Comparison of ENCODE assay signal across 8 cellular contexts in genomic region chr20:45909817-45910669, GRCh38. TPM values are rescaled to one million over a fixed set of nuclear protein-coding genes. Genes with fewer than 3 reads are reported as not detected.
DNase-seq lines count a peak whose midpoint lies in the region; ATAC-seq, FAIRE-seq and TF ChIP-seq lines count a peak whose summit lies in the region.

No MANE protein-coding gene starts in this region.

- peak overlapping the region; percentile 61 for H2BK15ac ChIP-seq in mesenchymal stem cell (ENCODE audit: low read depth, poor library complexity, severe bottlenecking)

- peak overlapping the region; percentile 63 for H3K27ac Mint-ChIP-seq in activated naive CD8-positive, alpha-beta T cell treated with anti-CD3 and anti-CD28 coated beads, Interleukin-2, amount 50 U/mL, for 24 hours

- H3K9me3 ChIP-seq in HepG2 (ENCODE audit: low read length) (no peaks in the 10 kb centered on the region), right lobe of liver (no peaks in the 10 kb centered on the region), mesenchymal stem cell (ENCODE audit: control insufficient read depth, low read length) (no peaks in the 10 kb centered on the region), uterus (no peaks in the 10 kb centered on the region)

- H4K8ac ChIP-seq in mesenchymal stem cell (ENCODE audit: low read length) = no peak overlapping the region

- H3K36me3 ChIP-seq in HepG2 (replicated peaks in 1 of 2; ENCODE audit: control insufficient read depth in 1 of 2, insufficient read depth in 2 of 2, low read length in 2 of 2) = no peaks in the 10 kb centered on the region
- H3K36me3 ChIP-seq in right lobe of liver = no peaks in the 10 kb centered on the region
- peaks cover 29 to 30% of the 10 kb centered on the region in 2 experiments for H3K36me3 ChIP-seq in mesenchymal stem cell (ENCODE audit: control insufficient read depth in 1 of 2, insufficient read depth in 2 of 2, low read depth in 1 of 2, low read length in 2 of 2)
- no peaks in the 10 kb centered on the region for H3K36me3 ChIP-seq in uterus

- H3K9ac ChIP-seq in HepG2 (ENCODE audit: insufficient read depth, low read depth, low read length) (peak overlapping the region; percentile 64), mesenchymal stem cell (ENCODE audit: low read length) (no peak overlapping the region)

- no peak overlapping the region for H3K18ac ChIP-seq in mesenchymal stem cell (ENCODE audit: low read depth in 1 of 2, low read length in 2 of 2)

- no peak overlapping the region for H2BK12ac ChIP-seq in mesenchymal stem cell (ENCODE audit: low read length in 2 of 2)

- peak; percentile 16 for ATAC-seq in HepG2
- ATAC-seq in right lobe of liver = no peak
- ATAC-seq in activated naive CD8-positive, alpha-beta T cell treated with anti-CD3 and anti-CD28 coated beads, Interleukin-2, amount 50 U/mL, for 24 hours = no peak

- H3K4ac ChIP-seq in mesenchymal stem cell (ENCODE audit: low read depth in 1 of 2, low read length in 2 of 2) = no peak overlapping the region

- peaks cover 22% of the 10 kb centered on the region for H3K4me1 Mint-ChIP-seq in activated naive CD8-positive, alpha-beta T cell treated with anti-CD3 and anti-CD28 coated beads, Interleukin-2, amount 50 U/mL, for 24 hours

- intact Hi-C loops in HepG2 (cut with micrococcal nuclease; ENCODE audit: unreplicated experiment) (loop anchor here (2.0 kb wide), 1 partner anchor 15 kb away; no protein-coding TSS in a partner anchor), right lobe of liver (cut with DNase I) (no loop called here), uterus (cut with DNase I; ENCODE audit: low total_unique reads) (no loop called here)

- CTCF ChIA-PET in HepG2 (lab: Yijun Ruan, JAX; ENCODE audit: low intra/inter-chr PET ratio, low total read pairs) = no interaction called here

- H3K36me3 Mint-ChIP-seq in activated naive CD8-positive, alpha-beta T cell treated with anti-CD3 and anti-CD28 coated beads, Interleukin-2, amount 50 U/mL, for 24 hours (ENCODE audit: low read depth) = no peaks in the 10 kb centered on the region

- H3K4me3 Mint-ChIP-seq in activated naive CD8-positive, alpha-beta T cell treated with anti-CD3 and anti-CD28 coated beads, Interleukin-2, amount 50 U/mL, for 24 hours = peak overlapping the region; percentile 83

- H3K4me3 ChIP-seq in HepG2 (replicated peaks in 1 of 3; ENCODE audit: insufficient read depth in 1 of 3, low read depth in 2 of 3, low read length in 3 of 3) (peak overlapping the region; percentile 40 to 71 (median 49)), right lobe of liver (no peak overlapping the region), mesenchymal stem cell (ENCODE audit: insufficient read depth in 1 of 2, low read depth in 1 of 2, low read length in 2 of 2) (peak overlapping the region in 1 of 2 experiments; percentile 56), uterus (peak overlapping the region in 1 of 2 donors; percentile 20)

- H3K9me3 Mint-ChIP-seq in activated naive CD8-positive, alpha-beta T cell treated with anti-CD3 and anti-CD28 coated beads, Interleukin-2, amount 50 U/mL, for 24 hours = no peaks in the 10 kb centered on the region

- TF ChIP-seq POLR2A in HepG2 (IDR thresholded peaks at IDR 0.05; ENCODE audit: insufficient read depth in 1 of 2, low read depth in 2 of 2, low read length in 2 of 2) (no peak), right lobe of liver (IDR thresholded peaks at IDR 0.05) (no peak), uterus (IDR thresholded peaks at IDR 0.05) (no peak)

- 34% methylated on average over 22 of the region's 22 CpGs for WGBS in HepG2 (ENCODE audit: low lambda C conversion rate)
- 63% methylated on average over 12 of the region's 22 CpGs for WGBS in right lobe of liver (ENCODE audit: insufficient coverage, low coverage, low lambda C conversion rate, missing lambda C conversion rate)
- WGBS in mesenchymal stem cell = 92% methylated on average over 21 of the region's 22 CpGs

- POLR2A ChIA-PET in HepG2 (lab: Yijun Ruan, JAX) = interaction anchor here (0.7 to 8.8 kb wide), 16 partner anchors 10 to 76 kb away, joined by 3 to 164 read pairs (median 11); partner anchors contain the start of genes ACOT8, CTSA, NEURL2 and PCIF1

- TSS peak; percentile 76 for BruUV-seq in HepG2 (replicated peaks; lab: Mats Ljungman, UMichigan)

- H3K27me3 Mint-ChIP-seq in activated naive CD8-positive, alpha-beta T cell treated with anti-CD3 and anti-CD28 coated beads, Interleukin-2, amount 50 U/mL, for 24 hours = peaks cover 7% of the 10 kb centered on the region

- no peak overlapping the region for H2BK120ac ChIP-seq in mesenchymal stem cell (ENCODE audit: low read depth, low read length)

- peaks cover 11% of the 10 kb centered on the region for H3K79me1 ChIP-seq in mesenchymal stem cell (replicated peaks; ENCODE audit: low read length, poor library complexity, severe bottlenecking)

- DNase-seq in HepG2 (ENCODE audit: low spot score) (no peak), right lobe of liver (no peak), mesenchymal stem cell (no peak), uterus (peak in 1 of 2 donors; percentile 38), NCI-H510A treated with DMSO at 0.1 percent for 48 hours (lab: John Stamatoyannopoulos, UW) (no peak), NCI-H187 treated with DMSO at 0.1 percent for 48 hours (lab: John Stamatoyannopoulos, UW) (no peak)
- no peak for DNase-seq in activated naive CD8-positive, alpha-beta T cell treated with anti-CD3 and anti-CD28 coated beads, Interleukin-2, amount 50 U/mL, for 24 hours
- no peak for DNase-seq in stimulated activated CD4-positive, alpha-beta T cell treated with anti-CD3 and anti-CD28 coated beads, Interleukin-2, amount 100 ng/mL, for 48 hours

- no peak overlapping the region for H2BK5ac ChIP-seq in mesenchymal stem cell (ENCODE audit: low read depth, low read length, poor library complexity, severe bottlenecking)

- peaks cover 64% of the 10 kb centered on the region for H3K4me1 ChIP-seq in HepG2 (ENCODE audit: insufficient read depth, low read length)
- peaks cover 0 to 2% (median 0%) of the 10 kb centered on the region in 4 donors for H3K4me1 ChIP-seq in right lobe of liver
- H3K4me1 ChIP-seq in mesenchymal stem cell (ENCODE audit: control insufficient read depth, insufficient read depth, low read depth, low read length) = peaks cover 20% of the 10 kb centered on the region
- H3K4me1 ChIP-seq in uterus = no peaks in the 10 kb centered on the region

- peak; percentile 90 for FAIRE-seq in HepG2 (lab: Jason Lieb, UNC)

- H4K91ac ChIP-seq in mesenchymal stem cell (ENCODE audit: low read length) = no peak overlapping the region

- no peaks in the 10 kb centered on the region for H3K79me2 ChIP-seq in HepG2 (ENCODE audit: insufficient read depth, low read length)

- no peak for TF ChIP-seq CTCF in HepG2 (CRISPR knock-in tag; IDR thresholded peaks at IDR 0.05)
- no peak for TF ChIP-seq CTCF in right lobe of liver (IDR thresholded peaks at IDR 0.05)
- no peak for TF ChIP-seq CTCF in uterus (IDR thresholded peaks at IDR 0.05)

- TF ChIP-seq EP300 in HepG2 (IDR thresholded peaks at IDR 0.05; ENCODE audit: low read depth in 2 of 2, low read length in 2 of 2) = peak in 1 of 2 experiments; percentile 62; a peak in 1 of 4 replicates
- peak; percentile 12; the same call in 1 of the 2 replicates for TF ChIP-seq EP300 in HepG2 (CRISPR knock-in tag; IDR thresholded peaks at IDR 0.05; ENCODE audit: borderline replicate concordance)

- H2AFZ ChIP-seq in HepG2 (ENCODE audit: low read length) = peak overlapping the region; percentile 68
- no peak overlapping the region for H2AFZ ChIP-seq in mesenchymal stem cell (ENCODE audit: low read depth, low read length)

- no peak overlapping the region for H3K14ac ChIP-seq in mesenchymal stem cell (ENCODE audit: low read length in 2 of 2)

- no peak for TF ChIP-seq RAD21 in HepG2 (CRISPR knock-in tag; IDR thresholded peaks at IDR 0.05)

- H2AK5ac ChIP-seq in mesenchymal stem cell (ENCODE audit: low read length, severe bottlenecking) = no peak overlapping the region

- H3K27me3 ChIP-seq in HepG2 (ENCODE audit: control insufficient read depth in 1 of 2, insufficient read depth in 2 of 2, low read length in 2 of 2) = no peaks in the 10 kb centered on the region; a peak in 1 of 5 replicates
- no peaks in the 10 kb centered on the region for H3K27me3 ChIP-seq in right lobe of liver
- H3K27me3 ChIP-seq in mesenchymal stem cell (ENCODE audit: control insufficient read depth in 1 of 2, insufficient read depth in 1 of 2, low read length in 2 of 2) = no peaks in the 10 kb centered on the region
- no peaks in the 10 kb centered on the region for H3K27me3 ChIP-seq in uterus

- in situ Hi-C loops in HepG2 (cut with HindIII; ENCODE audit: extremely low pct_ligation_motif_present, low pct_unique_long_range_greater_than_20kb) = no loop called here

- H3K4me2 ChIP-seq in HepG2 (ENCODE audit: low read depth, low read length) (peak overlapping the region; percentile 90), mesenchymal stem cell (ENCODE audit: low read length, poor library complexity, severe bottlenecking) (no peak overlapping the region)

- H4K20me1 ChIP-seq in HepG2 (ENCODE audit: insufficient read depth, low read length) = no peaks in the 10 kb centered on the region

- H3K27ac ChIP-seq in HepG2 (ENCODE audit: extremely low read length, insufficient read depth, low read length) = peak overlapping the region; percentile 72
- no peak overlapping the region for H3K27ac ChIP-seq in right lobe of liver
- no peak overlapping the region for H3K27ac ChIP-seq in mesenchymal stem cell (ENCODE audit: low read length, poor library complexity, severe bottlenecking)
- H3K27ac ChIP-seq in uterus = peak overlapping the region; percentile 78 to 90

- no peak overlapping the region for H3K23ac ChIP-seq in mesenchymal stem cell (ENCODE audit: low read length in 2 of 2)

RNA-seq across cellular contexts. Expression of gene PLTP, which starts 1.9 kb away (rescaled TPM):
- total RNA-seq in HepG2 (2016; rRNA removed; fragmentation: Illumina TruSeq; extraction: Trizol) = 7.0 and 16.9 TPM in 2 replicates
- 3.6 and 5.4 TPM in 2 replicates for total RNA-seq in HepG2 (2016; cell fraction: cytosol; rRNA removed; fragmentation: Illumina TruSeq; extraction: Trizol; ENCODE audit: low read depth)
- total RNA-seq in HepG2 (2016; cell fraction: insoluble cytoplasmic fraction; rRNA removed; fragmentation: Illumina TruSeq; extraction: Trizol) = 5.7 and 18.2 TPM in 2 replicates
- 6.1 and 6.9 TPM in 2 replicates for total RNA-seq in HepG2 (2016; cell fraction: membrane; rRNA removed; fragmentation: Illumina TruSeq; extraction: Trizol)
- 18.3 and 22.2 TPM in 2 replicates for total RNA-seq in HepG2 (2016; cell fraction: nucleus; rRNA removed; fragmentation: Illumina TruSeq; extraction: Trizol)
- 28.6 and 30.7 TPM in 2 replicates for polyA plus RNA-seq in HepG2 (2011; rRNA removed)
- 26.4 and 36.2 TPM in 2 replicates for polyA plus RNA-seq in HepG2 (2011; cell fraction: cytosol; rRNA removed)
- polyA plus RNA-seq in HepG2 (2011; cell fraction: nucleus; rRNA removed) = 25.4 and 33.0 TPM in 2 replicates
- 13.5 and 20.7 TPM in 2 replicates for polyA plus RNA-seq in HepG2 (2012)
- 6.3 and 6.9 TPM in 2 replicates for polyA plus RNA-seq in HepG2 (2016; cell fraction: cytosol; fragmentation: Illumina TruSeq; extraction: Trizol; ENCODE audit: low read depth)
- polyA plus RNA-seq in HepG2 (2016; cell fraction: insoluble cytoplasmic fraction; fragmentation: Illumina TruSeq; extraction: Trizol; ENCODE audit: low read depth) = 7.2 and 10.5 TPM in 2 replicates
- 7.7 and 8.9 TPM in 2 replicates for polyA plus RNA-seq in HepG2 (2016; cell fraction: membrane; fragmentation: Illumina TruSeq; extraction: Trizol; ENCODE audit: low read depth)
- 31.7 and 37.7 TPM in 2 replicates for polyA plus RNA-seq in HepG2 (2016; cell fraction: nucleus; fragmentation: Illumina TruSeq; extraction: Trizol; ENCODE audit: insufficient read depth, low read depth)
- 3.3 and 51.4 TPM in 2 replicates for polyA minus RNA-seq in HepG2 (2011; rRNA and poly(A)+ RNA removed; ENCODE audit: low replicate concordance)
- 17.1 and 20.1 TPM in 2 replicates for polyA minus RNA-seq in HepG2 (2011; cell fraction: cytosol; rRNA and poly(A)+ RNA removed)
- 8.1 and 10.7 TPM in 2 replicates for polyA minus RNA-seq in HepG2 (2011; cell fraction: nucleus; rRNA and poly(A)+ RNA removed)
- 10 to 100 TPM in 5 of 6 experiments, 1 to 10 TPM in 1; 9.6 to 70.2 (median 35.6) TPM for total RNA-seq in right lobe of liver
- polyA plus RNA-seq in mesenchymal stem cell (2013, experiment 1 of 2) = 175 TPM
- 164 TPM for polyA plus RNA-seq in mesenchymal stem cell (2013, experiment 2 of 2)
- 100 to 1,000 TPM in 2 of 4 donors, 10 to 100 TPM in 2; 31.2 to 221 (median 113) TPM for total RNA-seq in uterus

RNA-seq across cellular contexts. Expression of gene CTSA, which starts 18.9 kb away (rescaled TPM):
- total RNA-seq in HepG2 (2016; rRNA removed; fragmentation: Illumina TruSeq; extraction: Trizol) (63.8 and 202 TPM in 2 replicates), right lobe of liver (100 to 1,000 TPM in 3 of 6 experiments, 10 to 100 TPM in 3; 54.4 to 194 (median 134) TPM), uterus (10 to 100 TPM; 20.6 to 66.9 (median 32.5) TPM)
- total RNA-seq in HepG2 (2016; cell fraction: cytosol; rRNA removed; fragmentation: Illumina TruSeq; extraction: Trizol; ENCODE audit: low read depth) = 83.9 and 87.3 TPM in 2 replicates
- 57.2 and 212 TPM in 2 replicates for total RNA-seq in HepG2 (2016; cell fraction: insoluble cytoplasmic fraction; rRNA removed; fragmentation: Illumina TruSeq; extraction: Trizol)
- 50.4 and 53.1 TPM in 2 replicates for total RNA-seq in HepG2 (2016; cell fraction: membrane; rRNA removed; fragmentation: Illumina TruSeq; extraction: Trizol)
- 213 and 263 TPM in 2 replicates for total RNA-seq in HepG2 (2016; cell fraction: nucleus; rRNA removed; fragmentation: Illumina TruSeq; extraction: Trizol)
- polyA plus RNA-seq in HepG2 (2011; rRNA removed) = 222 and 231 TPM in 2 replicates
- 240 and 265 TPM in 2 replicates for polyA plus RNA-seq in HepG2 (2011; cell fraction: cytosol; rRNA removed)
- polyA plus RNA-seq in HepG2 (2011; cell fraction: nucleus; rRNA removed) = 851 and 910 TPM in 2 replicates
- 102 and 105 TPM in 2 replicates for polyA plus RNA-seq in HepG2 (2012)
- 37.4 and 39.2 TPM in 2 replicates for polyA plus RNA-seq in HepG2 (2016; cell fraction: cytosol; fragmentation: Illumina TruSeq; extraction: Trizol; ENCODE audit: low read depth)
- 82.4 and 101 TPM in 2 replicates for polyA plus RNA-seq in HepG2 (2016; cell fraction: insoluble cytoplasmic fraction; fragmentation: Illumina TruSeq; extraction: Trizol; ENCODE audit: low read depth)
- polyA plus RNA-seq in HepG2 (2016; cell fraction: membrane; fragmentation: Illumina TruSeq; extraction: Trizol; ENCODE audit: low read depth) = 45.6 and 51.6 TPM in 2 replicates
- 573 and 587 TPM in 2 replicates for polyA plus RNA-seq in HepG2 (2016; cell fraction: nucleus; fragmentation: Illumina TruSeq; extraction: Trizol; ENCODE audit: insufficient read depth, low read depth)
- polyA minus RNA-seq in HepG2 (2011; rRNA and poly(A)+ RNA removed; ENCODE audit: low replicate concordance) = 289 and 410 TPM in 2 replicates
- polyA minus RNA-seq in HepG2 (2011; cell fraction: cytosol; rRNA and poly(A)+ RNA removed) = 109 and 118 TPM in 2 replicates
- 292 and 323 TPM in 2 replicates for polyA minus RNA-seq in HepG2 (2011; cell fraction: nucleus; rRNA and poly(A)+ RNA removed)
- 373 TPM for polyA plus RNA-seq in mesenchymal stem cell (2013, experiment 1 of 2)
- 366 TPM for polyA plus RNA-seq in mesenchymal stem cell (2013, experiment 2 of 2)

RNA-seq across cellular contexts. Expression of gene NEURL2, which starts 19.0 kb away (rescaled TPM):
- total RNA-seq in HepG2 (2016; rRNA removed; fragmentation: Illumina TruSeq; extraction: Trizol) = 4.1 and 9.7 TPM in 2 replicates
- total RNA-seq in HepG2 (2016; cell fraction: cytosol; rRNA removed; fragmentation: Illumina TruSeq; extraction: Trizol; ENCODE audit: low read depth) = 6.7 and 8.8 TPM in 2 replicates
- 6.0 and 9.5 TPM in 2 replicates for total RNA-seq in HepG2 (2016; cell fraction: insoluble cytoplasmic fraction; rRNA removed; fragmentation: Illumina TruSeq; extraction: Trizol)
- 7.3 and 9.1 TPM in 2 replicates for total RNA-seq in HepG2 (2016; cell fraction: membrane; rRNA removed; fragmentation: Illumina TruSeq; extraction: Trizol)
- 14.4 and 18.5 TPM in 2 replicates for total RNA-seq in HepG2 (2016; cell fraction: nucleus; rRNA removed; fragmentation: Illumina TruSeq; extraction: Trizol)
- polyA plus RNA-seq in HepG2 (2011; rRNA removed) = 7.2 and 12.2 TPM in 2 replicates
- polyA plus RNA-seq in HepG2 (2011; cell fraction: cytosol; rRNA removed) = 3.7 and 6.3 TPM in 2 replicates
- polyA plus RNA-seq in HepG2 (2011; cell fraction: nucleus; rRNA removed) = 57.9 and 58.9 TPM in 2 replicates
- 4.2 and 4.6 TPM in 2 replicates for polyA plus RNA-seq in HepG2 (2012)
- 4.1 and 4.3 TPM in 2 replicates for polyA plus RNA-seq in HepG2 (2016; cell fraction: cytosol; fragmentation: Illumina TruSeq; extraction: Trizol; ENCODE audit: low read depth)
- polyA plus RNA-seq in HepG2 (2016; cell fraction: insoluble cytoplasmic fraction; fragmentation: Illumina TruSeq; extraction: Trizol; ENCODE audit: low read depth) = 4.2 and 4.9 TPM in 2 replicates
- polyA plus RNA-seq in HepG2 (2016; cell fraction: membrane; fragmentation: Illumina TruSeq; extraction: Trizol; ENCODE audit: low read depth) = 3.9 and 4.0 TPM in 2 replicates
- 18.5 and 19.4 TPM in 2 replicates for polyA plus RNA-seq in HepG2 (2016; cell fraction: nucleus; fragmentation: Illumina TruSeq; extraction: Trizol; ENCODE audit: insufficient read depth, low read depth)
- 1.3 and 16.0 TPM in 2 replicates for polyA minus RNA-seq in HepG2 (2011; rRNA and poly(A)+ RNA removed; ENCODE audit: low replicate concordance)
- 1.9 and 2.1 TPM in 2 replicates for polyA minus RNA-seq in HepG2 (2011; cell fraction: cytosol; rRNA and poly(A)+ RNA removed)
- polyA minus RNA-seq in HepG2 (2011; cell fraction: nucleus; rRNA and poly(A)+ RNA removed) = 24.2 and 27.4 TPM in 2 replicates
- 1 to 10 TPM; 3.6 to 8.8 (median 5.4) TPM for total RNA-seq in right lobe of liver
- 4.3 TPM for polyA plus RNA-seq in mesenchymal stem cell (2013, experiment 1 of 2)
- 3.6 TPM for polyA plus RNA-seq in mesenchymal stem cell (2013, experiment 2 of 2)
- 10 to 100 TPM in 1 of 4 donors, 1 to 10 TPM in 2, under 1 TPM in 1; 0.29 to 11.5 (median 4.7) TPM for total RNA-seq in uterus

RNA-seq across cellular contexts. Expression of gene SPATA25, which starts 22.6 kb away (rescaled TPM):
- total RNA-seq in HepG2 (2016; rRNA removed; fragmentation: Illumina TruSeq; extraction: Trizol) (3.3 and 7.6 TPM in 2 replicates), right lobe of liver (1 to 10 TPM in 5 of 6 experiments, under 1 TPM in 1; 0.50 to 3.2 (median 2.0) TPM), uterus (10 to 100 TPM in 1 of 4 donors, 1 to 10 TPM in 3; 2.6 to 16.2 (median 6.0) TPM)
- total RNA-seq in HepG2 (2016; cell fraction: cytosol; rRNA removed; fragmentation: Illumina TruSeq; extraction: Trizol; ENCODE audit: low read depth) = 0.35 and 0.40 TPM in 2 replicates
- 2.3 and 8.1 TPM in 2 replicates for total RNA-seq in HepG2 (2016; cell fraction: insoluble cytoplasmic fraction; rRNA removed; fragmentation: Illumina TruSeq; extraction: Trizol)
- total RNA-seq in HepG2 (2016; cell fraction: membrane; rRNA removed; fragmentation: Illumina TruSeq; extraction: Trizol) = 2.3 TPM in 2 replicates
- 13.0 and 19.1 TPM in 2 replicates for total RNA-seq in HepG2 (2016; cell fraction: nucleus; rRNA removed; fragmentation: Illumina TruSeq; extraction: Trizol)
- 4.8 and 8.9 TPM in 2 replicates for polyA plus RNA-seq in HepG2 (2011; rRNA removed)
- 1.8 and 3.7 TPM in 2 replicates for polyA plus RNA-seq in HepG2 (2011; cell fraction: cytosol; rRNA removed)
- 44.5 and 49.8 TPM in 2 replicates for polyA plus RNA-seq in HepG2 (2011; cell fraction: nucleus; rRNA removed)
- 2.1 and 3.2 TPM in 2 replicates for polyA plus RNA-seq in HepG2 (2012)
- 0.34 and 0.51 TPM in 2 replicates for polyA plus RNA-seq in HepG2 (2016; cell fraction: cytosol; fragmentation: Illumina TruSeq; extraction: Trizol; ENCODE audit: low read depth)
- polyA plus RNA-seq in HepG2 (2016; cell fraction: insoluble cytoplasmic fraction; fragmentation: Illumina TruSeq; extraction: Trizol; ENCODE audit: low read depth) = 1.0 and 1.7 TPM in 2 replicates
- 0.37 and 1.7 TPM in 2 replicates for polyA plus RNA-seq in HepG2 (2016; cell fraction: membrane; fragmentation: Illumina TruSeq; extraction: Trizol; ENCODE audit: low read depth)
- polyA plus RNA-seq in HepG2 (2016; cell fraction: nucleus; fragmentation: Illumina TruSeq; extraction: Trizol; ENCODE audit: insufficient read depth, low read depth) = 23.9 and 34.2 TPM in 2 replicates
- polyA minus RNA-seq in HepG2 (2011; rRNA and poly(A)+ RNA removed; ENCODE audit: low replicate concordance) = 3.0 and 7.4 TPM in 2 replicates
- 1.8 and 2.4 TPM in 2 replicates for polyA minus RNA-seq in HepG2 (2011; cell fraction: cytosol; rRNA and poly(A)+ RNA removed)
- 19.0 and 20.9 TPM in 2 replicates for polyA minus RNA-seq in HepG2 (2011; cell fraction: nucleus; rRNA and poly(A)+ RNA removed)
- polyA plus RNA-seq in mesenchymal stem cell (2013, experiment 1 of 2) = 0.39 TPM
- polyA plus RNA-seq in mesenchymal stem cell (2013, experiment 2 of 2) = 0.38 TPM

RNA-seq across cellular contexts. Expression of gene PCIF1, which starts 24.4 kb away (rescaled TPM):
- total RNA-seq in HepG2 (2016; rRNA removed; fragmentation: Illumina TruSeq; extraction: Trizol) (18.5 and 20.9 TPM in 2 replicates), right lobe of liver (10 to 100 TPM in 2 of 6 experiments, 1 to 10 TPM in 4; 7.8 to 12.1 (median 9.5) TPM), uterus (10 to 100 TPM; 11.0 to 71.0 (median 40.0) TPM)
- total RNA-seq in HepG2 (2016; cell fraction: cytosol; rRNA removed; fragmentation: Illumina TruSeq; extraction: Trizol; ENCODE audit: low read depth) = 30.2 and 42.6 TPM in 2 replicates
- 17.6 and 21.4 TPM in 2 replicates for total RNA-seq in HepG2 (2016; cell fraction: insoluble cytoplasmic fraction; rRNA removed; fragmentation: Illumina TruSeq; extraction: Trizol)
- total RNA-seq in HepG2 (2016; cell fraction: membrane; rRNA removed; fragmentation: Illumina TruSeq; extraction: Trizol) = 35.4 and 44.6 TPM in 2 replicates
- 19.3 and 21.9 TPM in 2 replicates for total RNA-seq in HepG2 (2016; cell fraction: nucleus; rRNA removed; fragmentation: Illumina TruSeq; extraction: Trizol)
- polyA plus RNA-seq in HepG2 (2011; rRNA removed) = 21.6 and 24.4 TPM in 2 replicates
- polyA plus RNA-seq in HepG2 (2011; cell fraction: cytosol; rRNA removed) = 19.5 and 26.1 TPM in 2 replicates
- 38.0 and 44.1 TPM in 2 replicates for polyA plus RNA-seq in HepG2 (2011; cell fraction: nucleus; rRNA removed)
- 22.9 and 30.3 TPM in 2 replicates for polyA plus RNA-seq in HepG2 (2012)
- polyA plus RNA-seq in HepG2 (2016; cell fraction: cytosol; fragmentation: Illumina TruSeq; extraction: Trizol; ENCODE audit: low read depth) = 41.4 and 54.3 TPM in 2 replicates
- polyA plus RNA-seq in HepG2 (2016; cell fraction: insoluble cytoplasmic fraction; fragmentation: Illumina TruSeq; extraction: Trizol; ENCODE audit: low read depth) = 27.4 and 35.6 TPM in 2 replicates
- 51.1 and 55.4 TPM in 2 replicates for polyA plus RNA-seq in HepG2 (2016; cell fraction: membrane; fragmentation: Illumina TruSeq; extraction: Trizol; ENCODE audit: low read depth)
- polyA plus RNA-seq in HepG2 (2016; cell fraction: nucleus; fragmentation: Illumina TruSeq; extraction: Trizol; ENCODE audit: insufficient read depth, low read depth) = 35.5 and 37.2 TPM in 2 replicates
- 40.1 and 74.5 TPM in 2 replicates for polyA minus RNA-seq in HepG2 (2011; rRNA and poly(A)+ RNA removed; ENCODE audit: low replicate concordance)
- 19.4 and 24.4 TPM in 2 replicates for polyA minus RNA-seq in HepG2 (2011; cell fraction: cytosol; rRNA and poly(A)+ RNA removed)
- 55.2 and 63.6 TPM in 2 replicates for polyA minus RNA-seq in HepG2 (2011; cell fraction: nucleus; rRNA and poly(A)+ RNA removed)
- 16.7 TPM for polyA plus RNA-seq in mesenchymal stem cell (2013, experiment 1 of 2)
- polyA plus RNA-seq in mesenchymal stem cell (2013, experiment 2 of 2) = 17.3 TPM

Comparison
In these comparisons a context has a peak if more than half of its experiments do, and no peak if none do; other contexts are left out.
1. H3K27ac ChIP-seq: peak in HepG2 (single experiment) and uterus (2 of 2); none in right lobe of liver (0 of 3) and mesenchymal stem cell (single experiment).
2. H3K4me3 ChIP-seq: peak in HepG2 (3 of 3); none in right lobe of liver (0 of 3).